In genomic region chr16:20580487-20581259, GRCh38 we compare ENCODE assay signal across 4 cellular contexts. TPM values are rescaled to one million over a fixed set of nuclear protein-coding genes. Genes with fewer than 3 reads are reported as not detected.
"Had no signal": no experiment of that assay in that cellular context is flagged by ENCODE, and none has a peak within 500 bp of the region (broad histone marks: within the 10 kb centered on the region; RNA-seq: fewer than 3 reads in every experiment).

No MANE protein-coding gene starts in this region.

RNA-seq across cellular contexts. Expression of gene ACSM2B, which starts 4.5 kb away (rescaled TPM):
- total RNA-seq: HT-29, HT1080, IMR-90 had no signal
- polyA plus RNA-seq: IgD-negative memory B cell, IMR-90 had no signal
